Comparison of ENCODE assay signal across 27 cellular contexts in the genomic region with DNA sequence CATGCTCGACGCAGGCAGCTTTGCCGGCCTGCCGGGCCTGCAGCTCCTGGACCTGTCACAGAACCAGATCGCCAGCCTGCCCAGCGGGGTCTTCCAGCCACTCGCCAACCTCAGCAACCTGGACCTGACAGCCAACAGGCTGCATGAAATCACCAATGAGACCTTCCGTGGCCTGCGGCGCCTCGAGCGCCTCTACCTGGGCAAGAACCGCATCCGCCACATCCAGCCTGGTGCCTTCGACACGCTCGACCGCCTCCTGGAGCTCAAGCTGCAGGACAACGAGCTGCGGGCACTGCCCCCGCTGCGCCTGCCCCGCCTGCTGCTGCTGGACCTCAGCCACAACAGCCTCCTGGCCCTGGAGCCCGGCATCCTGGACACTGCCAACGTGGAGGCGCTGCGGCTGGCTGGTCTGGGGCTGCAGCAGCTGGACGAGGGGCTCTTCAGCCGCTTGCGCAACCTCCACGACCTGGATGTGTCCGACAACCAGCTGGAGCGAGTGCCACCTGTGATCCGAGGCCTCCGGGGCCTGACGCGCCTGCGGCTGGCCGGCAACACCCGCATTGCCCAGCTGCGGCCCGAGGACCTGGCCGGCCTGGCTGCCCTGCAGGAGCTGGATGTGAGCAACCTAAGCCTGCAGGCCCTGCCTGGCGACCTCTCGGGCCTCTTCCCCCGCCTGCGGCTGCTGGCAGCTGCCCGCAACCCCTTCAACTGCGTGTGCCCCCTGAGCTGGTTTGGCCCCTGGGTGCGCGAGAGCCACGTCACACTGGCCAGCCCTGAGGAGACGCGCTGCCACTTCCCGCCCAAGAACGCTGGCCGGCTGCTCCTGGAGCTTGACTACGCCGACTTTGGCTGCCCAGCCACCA. TPM values are rescaled to one million over a fixed set of nuclear protein-coding genes. Genes with fewer than 3 reads are reported as not detected.
A peak's percentile ranks its signal among the peaks of the same experiment; 100 is the strongest.
DNase-seq lines count a peak whose midpoint lies in the region; ATAC-seq, FAIRE-seq and TF ChIP-seq lines count a peak whose summit lies in the region.
"Had no signal": no experiment of that assay in that cellular context is flagged by ENCODE, and none has a peak within 500 bp of the region (broad histone marks: within the 10 kb centered on the region; RNA-seq: fewer than 3 reads in every experiment).

No MANE protein-coding gene starts in this region.

- H3K36me3 Mint-ChIP-seq in natural killer cell, result no peaks in the 10 kb centered on the region
- H3K36me3 Mint-ChIP-seq: activated naive CD4-positive, alpha-beta T cell treated with anti-CD3 and anti-CD28 coated beads, Interleukin-2, amount 50 U/mL, for 72 hours had no signal

- H3K79me2 ChIP-seq in H1 (ENCODE audit: control insufficient read depth in 1 of 2, insufficient read depth in 2 of 2, low read length in 2 of 2) (peaks cover 0 to 2% of the 10 kb centered on the region in 2 experiments; a peak in 1 of 4 replicates), smooth muscle cell (ENCODE audit: low read depth) (peaks cover 29% of the 10 kb centered on the region)

- H4K20me1 ChIP-seq in H1 (replicated peaks in 1 of 2; ENCODE audit: control insufficient read depth in 1 of 2, insufficient read depth in 2 of 2, low read length in 2 of 2), result peaks cover 5 to 23% of the 10 kb centered on the region in 2 experiments
- H4K20me1 ChIP-seq in smooth muscle cell (ENCODE audit: low read depth), result peaks cover 91% of the 10 kb centered on the region

- peaks cover 16% of the 10 kb centered on the region for H3F3A ChIP-seq in smooth muscle cell (ENCODE audit: low read depth)

- peaks cover 0 to 30% (median 25%) of the 10 kb centered on the region in 4 experiments; a peak in 6 of 7 replicates for H3K4me1 ChIP-seq in H1 (replicated peaks in 1 of 4; ENCODE audit: control insufficient read depth in 3 of 4, insufficient read depth in 4 of 4, low read length in 3 of 4)
- no peaks in the 10 kb centered on the region for H3K4me1 ChIP-seq in smooth muscle cell (ENCODE audit: low read depth)

- CTCF ChIA-PET in H1 (lab: Charles Lee; ENCODE audit: partially characterized antibody), result interaction anchor here (0.5 to 24.8 kb wide), 8 partner anchors 10 to 119 kb away, joined by 3 to 659 read pairs (median 4); no protein-coding TSS in a partner anchor

- peaks cover 0 to 28% of the 10 kb centered on the region in 2 donors for H3K4me1 Mint-ChIP-seq in natural killer cell
- H3K4me1 Mint-ChIP-seq: IgD-negative memory B cell had no signal

- H2BK12ac ChIP-seq in H1 (ENCODE audit: low read depth, low read length), result no peak overlapping the region

- H3K9me3 ChIP-seq in H1 (ENCODE audit: insufficient read depth in 2 of 2, low read depth in 1 of 2, low read length in 1 of 2), result no peaks in the 10 kb centered on the region
- no peaks in the 10 kb centered on the region for H3K9me3 ChIP-seq in smooth muscle cell (replicated peaks; ENCODE audit: low read depth)
- H3K9me3 ChIP-seq: A549, body of pancreas, left ventricle myocardium inferior had no signal

- no peaks in the 10 kb centered on the region for H3K23me2 ChIP-seq in H1 (ENCODE audit: low read depth, low read length)

- H3K4me2 ChIP-seq in H1 (ENCODE audit: insufficient read depth in 1 of 2, low read depth in 2 of 2, low read length in 2 of 2), result no peak overlapping the region
- no peak overlapping the region for H3K4me2 ChIP-seq in smooth muscle cell
- H3K4me2 ChIP-seq: A549 had no signal

- H3K36me3 ChIP-seq in H1 (ENCODE audit: control insufficient read depth in 2 of 4, insufficient read depth in 4 of 4, low read length in 3 of 4) (peaks cover 0 to 18% (median 2%) of the 10 kb centered on the region in 4 experiments; a peak in 4 of 8 replicates), smooth muscle cell (ENCODE audit: low read depth) (no peaks in the 10 kb centered on the region)

- peak; percentile 28 for DNase-seq in left ventricle myocardium superior
- DNase-seq in Right ventricle myocardium superior, result no peak
- DNase-seq in H1 (ENCODE audit: low read depth in 1 of 2, low spot score in 2 of 2), result no peak
- DNase-seq in natural killer cell, result no peak
- DNase-seq in putamen (ENCODE audit: low spot score), result no peak
- no peak for DNase-seq in smooth muscle cell (lab: John Stamatoyannopoulos, UW; ENCODE audit: unreplicated experiment)
- no peak for DNase-seq in stimulated activated naive CD4-positive, alpha-beta T cell (lab: John Stamatoyannopoulos, UW)
- DNase-seq: activated CD4-positive, alpha-beta memory T cell treated with anti-CD3 and anti-CD28 coated beads, Interleukin-2, amount 10 ng/mL, durations not matched to agents 7 days and 5 days; activated CD4-positive, CD25-positive, alpha-beta regulatory T cell; DMS53; left ventricle myocardium inferior; MM.1S; NCI-H2227 treated with DMSO at 0.1 percent for 48 hours; occipital lobe; stimulated activated CD4-positive, alpha-beta T cell treated with anti-CD3 and anti-CD28 coated beads, Interleukin-2, amount 100 ng/mL, for 48 hours; stimulated activated naive CD8-positive, alpha-beta T cell treated with anti-CD3 and anti-CD28 coated beads, Interleukin-15, amount 100 ng/mL, for 72 hours; T-helper 9 cell had no signal

- H2BK15ac ChIP-seq in H1 (ENCODE audit: low read length), result no peak overlapping the region

- no peak overlapping the region for H3K18ac ChIP-seq in H1 (ENCODE audit: extremely low read depth, low read length)

- H3K4me3 ChIP-seq in H1 (ENCODE audit: extremely low read depth in 1 of 4, insufficient read depth in 2 of 4, low read depth in 3 of 4, low read length in 4 of 4), result no peak overlapping the region
- no peak overlapping the region for H3K4me3 ChIP-seq in smooth muscle cell
- H3K4me3 ChIP-seq: A549, body of pancreas, left ventricle myocardium inferior, SK-N-MC had no signal

- H2BK20ac ChIP-seq in H1 (ENCODE audit: low read length), result no peak overlapping the region

- POLR2A ChIA-PET in H1 (lab: Charles Lee; ENCODE audit: partially characterized antibody), result interaction anchor here (1.0 to 11.7 kb wide), 7 partner anchors 7 to 34 kb away, joined by 3 to 223 read pairs (median 4); a partner anchor contains a TSS

- no peak for ATAC-seq in left ventricle myocardium superior
- ATAC-seq in Right ventricle myocardium superior (ENCODE audit: poor library complexity), result no peak
- no peak for ATAC-seq in natural killer cell
- ATAC-seq in HG02852 (IDR thresholded peaks at IDR 0.05; ENCODE audit: unreplicated experiment), result no peak
- ATAC-seq: A549; activated naive CD4-positive, alpha-beta T cell treated with anti-CD3 and anti-CD28 coated beads, Interleukin-2, amount 50 U/mL, for 72 hours; body of pancreas; HCT116 had no signal

- WGBS in H1 (ENCODE audit: extremely low coverage in 1 of 2, insufficient coverage in 1 of 2, insufficient read length in 1 of 2, insufficient replicate concordance in 2 of 2, low coverage in 1 of 2, low lambda C conversion rate in 2 of 2, missing lambda C conversion rate in 1 of 2), 2 experiments, result 97% methylated on average over 53 of the region's 59 CpGs; no CpG with 5 or more reads in 1 of the 2 experiments
- 96% methylated on average over 44 of the region's 59 CpGs for WGBS in smooth muscle cell (ENCODE audit: low lambda C conversion rate)

- no peak overlapping the region for H3K4ac ChIP-seq in H1 (replicated peaks; ENCODE audit: insufficient read length, low read depth, low read length)

- no peak overlapping the region for H4K91ac ChIP-seq in H1 (replicated peaks; ENCODE audit: insufficient read length, low read length)

- TF ChIP-seq RAD21 in H1 (IDR thresholded peaks at IDR 0.05 in 1 of 2, conservative IDR thresholded peaks at IDR 0.05 in 1 of 2; ENCODE audit: low read depth in 2 of 2, low read length in 2 of 2), result no peak

- H3K27me3 Mint-ChIP-seq in natural killer cell (ENCODE audit: low read depth in 2 of 2), result no peaks in the 10 kb centered on the region
- H3K27me3 Mint-ChIP-seq: activated CD4-positive, alpha-beta memory T cell treated with anti-CD3 and anti-CD28 coated beads, Interleukin-2, amount 10 ng/mL, durations not matched to agents 7 days and 5 days; IgD-negative memory B cell; stimulated activated naive CD8-positive, alpha-beta T cell treated with anti-CD3 and anti-CD28 coated beads, Interleukin-15, amount 100 ng/mL, for 72 hours had no signal

- H3K27me3 ChIP-seq in H1 (replicated peaks in 1 of 4; ENCODE audit: control insufficient read depth in 3 of 4, extremely low read depth in 1 of 4, insufficient read depth in 3 of 4, low read length in 3 of 4), result no peaks in the 10 kb centered on the region
- H3K27me3 ChIP-seq in smooth muscle cell (ENCODE audit: low read depth), result no peaks in the 10 kb centered on the region
- H3K27me3 ChIP-seq: body of pancreas had no signal

- FAIRE-seq in H1 (lab: Jason Lieb, UNC), result no peak
- FAIRE-seq: A549, endothelial cell of umbilical vein had no signal

- H2BK5ac ChIP-seq in H1 (ENCODE audit: low read depth, low read length), result no peak overlapping the region

- H3K56ac ChIP-seq in H1 (replicated peaks; ENCODE audit: insufficient read length, low read depth, low read length), result no peak overlapping the region

- H3K14ac ChIP-seq in H1 (ENCODE audit: insufficient read length), result no peak overlapping the region

- TF ChIP-seq POLR2A in H1 (IDR thresholded peaks at IDR 0.05; ENCODE audit: control extremely low read depth in 1 of 2, low read depth in 2 of 2, low read length in 2 of 2), result no peak

- H4K5ac ChIP-seq in H1 (ENCODE audit: insufficient read length, low read depth, low read length), result no peak overlapping the region

- H2AK5ac ChIP-seq in H1 (ENCODE audit: low read depth, low read length), result no peak overlapping the region

- H3K9ac ChIP-seq in H1 (replicated peaks in 1 of 4; ENCODE audit: extremely low read depth in 1 of 4, low read depth in 3 of 4, low read length in 3 of 4), result no peak overlapping the region
- H3K9ac ChIP-seq in smooth muscle cell (ENCODE audit: low read depth), result no peak overlapping the region

- intact Hi-C loops in left ventricle myocardium superior (cut with micrococcal nuclease), result no loop called here
- intact Hi-C loops in Right ventricle myocardium superior (cut with DNase I), result no loop called here
- intact Hi-C loops in natural killer cell (cut with micrococcal nuclease), result no loop called here

- H3K79me1 ChIP-seq in H1 (ENCODE audit: low read depth, low read length), result 0 out of 2 replicates have a peak, but pooled peaks cover 3% of the 10 kb centered on the region

- no peaks in the 10 kb centered on the region for H3K9me3 Mint-ChIP-seq in natural killer cell
- H3K9me3 Mint-ChIP-seq: activated CD4-positive, alpha-beta memory T cell treated with anti-CD3 and anti-CD28 coated beads, Interleukin-2, amount 10 ng/mL, durations not matched to agents 7 days and 5 days; activated naive CD4-positive, alpha-beta T cell treated with anti-CD3 and anti-CD28 coated beads, Interleukin-2, amount 50 U/mL, for 72 hours; CD14-positive monocyte; IgD-negative memory B cell; stimulated activated naive CD8-positive, alpha-beta T cell treated with anti-CD3 and anti-CD28 coated beads, Interleukin-15, amount 100 ng/mL, for 72 hours had no signal

- no peak overlapping the region for H2BK120ac ChIP-seq in H1 (replicated peaks; ENCODE audit: low read depth, low read length)

- H3K23ac ChIP-seq in H1 (ENCODE audit: insufficient read length), result no peak overlapping the region

- H2AFZ ChIP-seq in H1 (ENCODE audit: low read length) (no peak overlapping the region), smooth muscle cell (ENCODE audit: low read depth) (no peak overlapping the region)

- H3K27ac ChIP-seq in H1 (ENCODE audit: low read depth, low read length) (no peak overlapping the region; the same call in 1 of the 2 replicates), smooth muscle cell (ENCODE audit: low read depth) (no peak overlapping the region)
- H3K27ac ChIP-seq: A549, HL-60 had no signal

- TF ChIP-seq CTCF in H1 (IDR thresholded peaks at IDR 0.05; ENCODE audit: control extremely low read depth in 1 of 3, insufficient read depth in 1 of 3, low read depth in 1 of 3, low read length in 3 of 3), result no peak
- no peak for TF ChIP-seq CTCF in natural killer cell (IDR thresholded peaks at IDR 0.05)
- no peak for TF ChIP-seq CTCF in smooth muscle cell (IDR thresholded peaks at IDR 0.05; ENCODE audit: borderline replicate concordance, insufficient read depth, poor library complexity, severe bottlenecking)

- H3K27ac Mint-ChIP-seq in natural killer cell, result peak overlapping the region; percentile 43 to 53
- H3K27ac Mint-ChIP-seq: activated CD4-positive, alpha-beta memory T cell treated with anti-CD3 and anti-CD28 coated beads, Interleukin-2, amount 10 ng/mL, durations not matched to agents 7 days and 5 days had no signal

- TF ChIP-seq EP300 in H1 (IDR thresholded peaks at IDR 0.05; ENCODE audit: borderline replicate concordance in 1 of 2, low read depth in 2 of 2, low read length in 2 of 2), result no peak

- H3K4me3 Mint-ChIP-seq in natural killer cell, result no peak overlapping the region
- H3K4me3 Mint-ChIP-seq: activated CD4-positive, alpha-beta memory T cell treated with anti-CD3 and anti-CD28 coated beads, Interleukin-2, amount 10 ng/mL, durations not matched to agents 7 days and 5 days; CD14-positive monocyte; stimulated activated naive CD8-positive, alpha-beta T cell treated with anti-CD3 and anti-CD28 coated beads, Interleukin-15, amount 100 ng/mL, for 72 hours had no signal

- no peak overlapping the region; the same call in none of the 2 replicates for H4K8ac ChIP-seq in H1 (ENCODE audit: extremely low read depth, insufficient read depth, low read length)

RNA-seq across cellular contexts. Expression of a gene that starts 9.7 kb away (rescaled TPM):
- total RNA-seq in left ventricle myocardium superior (4.3 TPM), Right ventricle myocardium superior (5.7 TPM), natural killer cell (under 1 TPM; 0.35 to 0.93 (median 0.78) TPM), smooth muscle cell (23.8 and 30.0 TPM in 2 replicates)
- 9.6 and 10.1 TPM in 2 replicates for total RNA-seq in H1 (2021; fragmentation: NEBNext Ultra II Directional; extraction: Animal tissue kit (Norgen Biotek cat#: 25700))
- polyA plus RNA-seq in H1 (2011; rRNA removed) (11.3 and 25.2 TPM in 2 replicates), smooth muscle cell (127 and 150 TPM in 2 replicates)
- 7.2 TPM for polyA plus RNA-seq in H1 (2011; cell fraction: cytosol; rRNA removed)
- polyA plus RNA-seq in H1 (2011; cell fraction: nucleus; rRNA removed), result 15.2 TPM
- 3.4 to 8.6 TPM (median 7.8 TPM) in 4 replicates for polyA plus RNA-seq in H1 (2012, experiment 1 of 2)
- polyA plus RNA-seq in H1 (2012, experiment 2 of 2), result 6.1 TPM
- 16.7 TPM for polyA plus RNA-seq in H1 (2013, experiment 1 of 2)
- polyA plus RNA-seq in H1 (2013, experiment 2 of 2), result 14.5 TPM
- 3.4 and 4.5 TPM in 2 replicates for polyA minus RNA-seq in H1 (2011; rRNA and poly(A)+ RNA removed)
- polyA minus RNA-seq in H1 (2011; cell fraction: cytosol; rRNA and poly(A)+ RNA removed), result 11.4 TPM
- polyA minus RNA-seq in H1 (2011; cell fraction: nucleus; rRNA and poly(A)+ RNA removed), result 22.5 TPM
- total RNA-seq: activated naive CD4-positive, alpha-beta T cell treated with anti-CD3 and anti-CD28 coated beads, Interleukin-2, amount 50 U/mL, for 72 hours had no signal
- polyA plus RNA-seq: CD14-positive monocyte had no signal

RNA-seq across cellular contexts. Expression of a gene that starts 30.2 kb away (rescaled TPM):
- 70.0 TPM for total RNA-seq in left ventricle myocardium superior
- total RNA-seq in Right ventricle myocardium superior, result 74.0 TPM
- 78.3 and 84.4 TPM in 2 replicates for total RNA-seq in H1 (2021; fragmentation: NEBNext Ultra II Directional; extraction: Animal tissue kit (Norgen Biotek cat#: 25700))
- polyA plus RNA-seq in H1 (2011; rRNA removed), result 198 and 228 TPM in 2 replicates
- polyA plus RNA-seq in H1 (2011; cell fraction: cytosol; rRNA removed), result 154 TPM
- 131 TPM for polyA plus RNA-seq in H1 (2011; cell fraction: nucleus; rRNA removed)
- 57.3 to 96.0 TPM (median 90.9 TPM) in 4 replicates for polyA plus RNA-seq in H1 (2012, experiment 1 of 2)
- 222 TPM for polyA plus RNA-seq in H1 (2012, experiment 2 of 2)
- polyA plus RNA-seq in H1 (2013, experiment 1 of 2), result 161 TPM
- polyA plus RNA-seq in H1 (2013, experiment 2 of 2), result 151 TPM
- 12.3 and 15.6 TPM in 2 replicates for polyA minus RNA-seq in H1 (2011; rRNA and poly(A)+ RNA removed)
- polyA minus RNA-seq in H1 (2011; cell fraction: cytosol; rRNA and poly(A)+ RNA removed), result 31.5 TPM
- 32.7 TPM for polyA minus RNA-seq in H1 (2011; cell fraction: nucleus; rRNA and poly(A)+ RNA removed)
- total RNA-seq in natural killer cell, result 10 to 100 TPM; 29.4 to 42.7 (median 39.0) TPM
- 18.4 and 29.6 TPM in 2 replicates for total RNA-seq in smooth muscle cell
- polyA plus RNA-seq in smooth muscle cell, result 47.7 and 52.2 TPM in 2 replicates

RNA-seq across cellular contexts. Expression of a gene that starts 35.1 kb away (rescaled TPM):
- total RNA-seq in left ventricle myocardium superior (10.1 TPM), Right ventricle myocardium superior (11.6 TPM), natural killer cell (100 to 1,000 TPM; 335 to 425 (median 415) TPM), smooth muscle cell (6.7 and 14.4 TPM in 2 replicates)
- total RNA-seq in H1 (2021; fragmentation: NEBNext Ultra II Directional; extraction: Animal tissue kit (Norgen Biotek cat#: 25700)), result 25.8 and 29.8 TPM in 2 replicates
- polyA plus RNA-seq in H1 (2011; rRNA removed) (25.2 and 45.7 TPM in 2 replicates), smooth muscle cell (12.7 and 18.9 TPM in 2 replicates)
- 17.6 TPM for polyA plus RNA-seq in H1 (2011; cell fraction: cytosol; rRNA removed)
- 150 TPM for polyA plus RNA-seq in H1 (2011; cell fraction: nucleus; rRNA removed)
- polyA plus RNA-seq in H1 (2012, experiment 1 of 2), result 11.3 to 25.2 TPM (median 22.8 TPM) in 4 replicates
- polyA plus RNA-seq in H1 (2012, experiment 2 of 2), result 17.0 TPM
- 17.4 TPM for polyA plus RNA-seq in H1 (2013, experiment 1 of 2)
- polyA plus RNA-seq in H1 (2013, experiment 2 of 2), result 20.0 TPM
- 11.4 and 17.1 TPM in 2 replicates for polyA minus RNA-seq in H1 (2011; rRNA and poly(A)+ RNA removed)
- polyA minus RNA-seq in H1 (2011; cell fraction: cytosol; rRNA and poly(A)+ RNA removed), result 25.4 TPM
- polyA minus RNA-seq in H1 (2011; cell fraction: nucleus; rRNA and poly(A)+ RNA removed), result 43.3 TPM

RNA-seq across cellular contexts. Expression of a gene that starts 44.4 kb away (rescaled TPM):
- total RNA-seq in left ventricle myocardium superior, result 83.9 TPM
- 76.8 TPM for total RNA-seq in Right ventricle myocardium superior
- total RNA-seq in H1 (2021; fragmentation: NEBNext Ultra II Directional; extraction: Animal tissue kit (Norgen Biotek cat#: 25700)), result 58.0 and 59.1 TPM in 2 replicates
- 37.3 and 50.5 TPM in 2 replicates for polyA plus RNA-seq in H1 (2011; rRNA removed)
- polyA plus RNA-seq in H1 (2011; cell fraction: cytosol; rRNA removed), result 61.8 TPM
- polyA plus RNA-seq in H1 (2011; cell fraction: nucleus; rRNA removed), result 77.6 TPM
- polyA plus RNA-seq in H1 (2012, experiment 1 of 2), result 45.8 to 52.6 TPM (median 51.0 TPM) in 4 replicates
- 44.6 TPM for polyA plus RNA-seq in H1 (2012, experiment 2 of 2)
- 54.7 TPM for polyA plus RNA-seq in H1 (2013, experiment 1 of 2)
- 50.1 TPM for polyA plus RNA-seq in H1 (2013, experiment 2 of 2)
- polyA minus RNA-seq in H1 (2011; rRNA and poly(A)+ RNA removed), result 27.9 and 41.1 TPM in 2 replicates
- 23.5 TPM for polyA minus RNA-seq in H1 (2011; cell fraction: cytosol; rRNA and poly(A)+ RNA removed)
- polyA minus RNA-seq in H1 (2011; cell fraction: nucleus; rRNA and poly(A)+ RNA removed), result 39.4 TPM
- 10 to 100 TPM; 22.1 to 34.2 (median 27.2) TPM for total RNA-seq in natural killer cell
- 40.0 and 42.6 TPM in 2 replicates for total RNA-seq in smooth muscle cell
- polyA plus RNA-seq in smooth muscle cell, result 42.7 and 46.5 TPM in 2 replicates

Comparison
In these comparisons a context has a peak if more than half of its experiments do, and no peak if none do; other contexts are left out.
1. RNA of a gene that starts 35.1 kb away (total RNA-seq): 335 to 425 TPM in natural killer cell; 25.8 to 29.8 TPM in H1, 11.6 TPM in Right ventricle myocardium superior (single experiment), 10.1 TPM in left ventricle myocardium superior (single experiment) and 6.7 to 14.4 TPM in smooth muscle cell; every median in the first group is over 10 times any median in the second.